ENCODE assay signal across 1 cellular context in genomic region chr19:50710094-50710493, GRCh38.
TF ChIP-seq lines count a peak whose summit lies in the region.

No MANE protein-coding gene starts in this region.

TF ChIP-seq in IMR-90, 13 proteins besides CTCF, POLR2A, EP300 and RAD21 (continued from another document):
- TF ChIP-seq USF2 (IDR thresholded peaks at IDR 0.05; ENCODE audit: low read depth, low read length) (no peak), SMC3 (IDR thresholded peaks at IDR 0.05; ENCODE audit: low read depth, low read length) (no peak), MAFK (IDR thresholded peaks at IDR 0.05; ENCODE audit: low read depth, low read length) (no peak), NFE2L2 (IDR thresholded peaks at IDR 0.05; ENCODE audit: low read depth, low read length) (no peak), CEBPB (IDR thresholded peaks at IDR 0.05; ENCODE audit: low read depth, low read length) (no peak)
